Comparison of ENCODE assay signal across 30 cellular contexts in genomic region chr22:45838257-45838891, GRCh38.
"Had no signal": no experiment of that assay in that cellular context is flagged by ENCODE, and none has a peak within 500 bp of the region (broad histone marks: within the 10 kb centered on the region; RNA-seq: fewer than 3 reads in every experiment).

No MANE protein-coding gene starts in this region.

- H3K9me3 ChIP-seq: breast epithelium, gastroesophageal sphincter, neutrophil, thoracic aorta, vagina had no signal

- H3K36me3 Mint-ChIP-seq: natural killer cell had no signal

- H3K4me1 ChIP-seq: breast epithelium, gastroesophageal sphincter, vagina had no signal

- H3K27me3 Mint-ChIP-seq: activated CD4-positive, alpha-beta memory T cell treated with anti-CD3 and anti-CD28 coated beads, Interleukin-2, amount 10 ng/mL, durations not matched to agents 7 days and 5 days; activated CD4-positive, alpha-beta T cell treated with anti-CD3 and anti-CD28 coated beads, Interleukin-2, amount 10 ng/mL, durations not matched to agents 7 days and 5 days; activated naive CD4-positive, alpha-beta T cell treated with anti-CD3 and anti-CD28 coated beads, Interleukin-2, amount 50 U/mL, for 24 hours; activated naive CD8-positive, alpha-beta T cell treated with anti-CD3 and anti-CD28 coated beads, Interleukin-2, amount 50 U/mL, for 24 hours; activated T-helper 17 cell treated with anti-CD3 and anti-CD28 coated beads, Interleukin-2, amount 50 U/mL, for 72 hours; effector memory CD8-positive, alpha-beta T cell; stimulated activated naive CD8-positive, alpha-beta T cell treated with anti-CD3 and anti-CD28 coated beads, Interleukin-15, Interleukin-2, amounts not matched to agents 100 ng/mL and 50 ng/mL, for 24 hours; type B pancreatic cell had no signal

- H3K4me3 Mint-ChIP-seq: activated CD4-positive, alpha-beta memory T cell treated with anti-CD3 and anti-CD28 coated beads, Interleukin-2, amount 10 ng/mL, durations not matched to agents 7 days and 5 days; activated CD4-positive, alpha-beta T cell treated with anti-CD3 and anti-CD28 coated beads, Interleukin-2, amount 10 ng/mL, durations not matched to agents 7 days and 5 days; activated naive CD4-positive, alpha-beta T cell treated with anti-CD3 and anti-CD28 coated beads, Interleukin-2, amount 50 U/mL, for 24 hours; activated naive CD8-positive, alpha-beta T cell treated with anti-CD3 and anti-CD28 coated beads, Interleukin-2, amount 50 U/mL, for 24 hours; activated T-cell treated with anti-CD3 and anti-CD28 coated beads, Interleukin-2, amount 50 U/mL, for 4 hours; activated T-helper 17 cell treated with anti-CD3 and anti-CD28 coated beads, Interleukin-2, amount 50 U/mL, for 72 hours; effector memory CD8-positive, alpha-beta T cell; natural killer cell; stimulated activated effector memory CD8-positive, alpha-beta T cell treated with anti-CD3 and anti-CD28 coated beads, Interleukin-12 subunit alpha, Interleukin-12 subunit beta, amount 100 ng/mL, for 72 hours; stimulated activated naive CD8-positive, alpha-beta T cell treated with anti-CD3 and anti-CD28 coated beads, Interleukin-15, Interleukin-2, amounts not matched to agents 100 ng/mL and 50 ng/mL, for 24 hours; type B pancreatic cell had no signal

- H3K27ac Mint-ChIP-seq: activated CD4-positive, alpha-beta memory T cell treated with anti-CD3 and anti-CD28 coated beads, Interleukin-2, amount 10 ng/mL, durations not matched to agents 7 days and 5 days; activated CD4-positive, alpha-beta T cell treated with anti-CD3 and anti-CD28 coated beads, Interleukin-2, amount 10 ng/mL, durations not matched to agents 7 days and 5 days; activated naive CD4-positive, alpha-beta T cell treated with anti-CD3 and anti-CD28 coated beads, Interleukin-2, amount 50 U/mL, for 24 hours; activated naive CD8-positive, alpha-beta T cell treated with anti-CD3 and anti-CD28 coated beads, Interleukin-2, amount 50 U/mL, for 24 hours; activated T-helper 17 cell treated with anti-CD3 and anti-CD28 coated beads, Interleukin-2, amount 50 U/mL, for 72 hours; effector memory CD8-positive, alpha-beta T cell; natural killer cell; stimulated activated effector memory CD8-positive, alpha-beta T cell treated with anti-CD3 and anti-CD28 coated beads, Interleukin-12 subunit alpha, Interleukin-12 subunit beta, amount 100 ng/mL, for 72 hours; stimulated activated naive CD8-positive, alpha-beta T cell treated with anti-CD3 and anti-CD28 coated beads, Interleukin-15, Interleukin-2, amounts not matched to agents 100 ng/mL and 50 ng/mL, for 24 hours; type B pancreatic cell had no signal

- H3K9me3 Mint-ChIP-seq: activated CD4-positive, alpha-beta memory T cell treated with anti-CD3 and anti-CD28 coated beads, Interleukin-2, amount 10 ng/mL, durations not matched to agents 7 days and 5 days; activated CD4-positive, alpha-beta T cell treated with anti-CD3 and anti-CD28 coated beads, Interleukin-2, amount 10 ng/mL, durations not matched to agents 7 days and 5 days; activated naive CD4-positive, alpha-beta T cell treated with anti-CD3 and anti-CD28 coated beads, Interleukin-2, amount 50 U/mL, for 24 hours; activated naive CD8-positive, alpha-beta T cell treated with anti-CD3 and anti-CD28 coated beads, Interleukin-2, amount 50 U/mL, for 24 hours; activated T-cell treated with anti-CD3 and anti-CD28 coated beads, Interleukin-2, amount 50 U/mL, for 4 hours; activated T-helper 17 cell treated with anti-CD3 and anti-CD28 coated beads, Interleukin-2, amount 50 U/mL, for 72 hours; effector memory CD8-positive, alpha-beta T cell; natural killer cell; stimulated activated effector memory CD8-positive, alpha-beta T cell treated with anti-CD3 and anti-CD28 coated beads, Interleukin-12 subunit alpha, Interleukin-12 subunit beta, amount 100 ng/mL, for 72 hours; stimulated activated naive CD8-positive, alpha-beta T cell treated with anti-CD3 and anti-CD28 coated beads, Interleukin-15, Interleukin-2, amounts not matched to agents 100 ng/mL and 50 ng/mL, for 24 hours; type B pancreatic cell had no signal

- H3K4me1 Mint-ChIP-seq: activated naive CD4-positive, alpha-beta T cell treated with anti-CD3 and anti-CD28 coated beads, Interleukin-2, amount 50 U/mL, for 24 hours; activated T-helper 17 cell treated with anti-CD3 and anti-CD28 coated beads, Interleukin-2, amount 50 U/mL, for 72 hours; stimulated activated effector memory CD8-positive, alpha-beta T cell treated with anti-CD3 and anti-CD28 coated beads, Interleukin-12 subunit alpha, Interleukin-12 subunit beta, amount 100 ng/mL, for 72 hours had no signal

- H3K27me3 ChIP-seq: breast epithelium, dorsolateral prefrontal cortex, gastroesophageal sphincter, neutrophil, vagina had no signal

- DNase-seq: activated CD4-positive, alpha-beta memory T cell treated with anti-CD3 and anti-CD28 coated beads, Interleukin-2, amount 10 ng/mL, durations not matched to agents 7 days and 5 days; activated CD4-positive, alpha-beta T cell treated with anti-CD3 and anti-CD28 coated beads for 1 hour; activated CD4-positive, alpha-beta T cell treated with anti-CD3 and anti-CD28 coated beads, Interleukin-2, amount 10 ng/mL, durations not matched to agents 7 days and 5 days; activated gamma-delta T cell treated with Interleukin-2 at 50 U/mL for 16 hours; activated naive CD8-positive, alpha-beta T cell treated with anti-CD3 and anti-CD28 coated beads, Interleukin-2, amount 50 U/mL, for 24 hours; activated T-cell treated with anti-CD3 and anti-CD28 coated beads, Interleukin-2, amount 50 U/mL, for 4 hours; amygdala; cerebellar nuclear complex; dorsolateral prefrontal cortex; effector memory CD8-positive, alpha-beta T cell; kidney; left colon; mesendoderm; natural killer cell; small intestine; stimulated activated CD4-positive, alpha-beta T cell treated with anti-CD3 and anti-CD28 coated beads, Interleukin-4, amount 100 ng/mL, for 24 hours; T-helper 2 cell had no signal

- H3K36me3 ChIP-seq: breast epithelium, thoracic aorta had no signal

- FAIRE-seq: endothelial cell of umbilical vein, kidney, small intestine had no signal

- H3K4me3 ChIP-seq: breast epithelium, coronary artery, dorsolateral prefrontal cortex, gastroesophageal sphincter, lung, thoracic aorta, vagina had no signal

- H3K27ac ChIP-seq: breast epithelium, coronary artery, gastroesophageal sphincter, neutrophil, thoracic aorta, vagina had no signal
